Comparison of ENCODE assay signal across 24 cellular contexts in genomic region chr20:60270341-60270740, GRCh38.
"Had no signal": no experiment of that assay in that cellular context is flagged by ENCODE, and none has a peak within 500 bp of the region (broad histone marks: within the 10 kb centered on the region; RNA-seq: fewer than 3 reads in every experiment).

No MANE protein-coding gene starts in this region.

- H3K4me3 ChIP-seq: neural progenitor cell, ovary, prostate gland, right lobe of liver, sigmoid colon, stomach, thoracic aorta, thyroid gland, transverse colon, upper lobe of right lung, uterus had no signal

- FAIRE-seq: small intestine had no signal

- H3K9me3 ChIP-seq: ovary, prostate gland, right lobe of liver, sigmoid colon, stomach, thoracic aorta, thyroid gland, transverse colon, upper lobe of right lung, uterus had no signal

- H3K36me3 ChIP-seq: neural progenitor cell, ovary, prostate gland, right lobe of liver, sigmoid colon, stomach, thoracic aorta, thyroid gland, transverse colon, upper lobe of right lung, uterus had no signal

- H3K9ac ChIP-seq: neural progenitor cell had no signal

- ATAC-seq: naive thymus-derived CD8-positive, alpha-beta T cell; natural killer cell treated with Interleukin-12 subunit alpha and Interleukin-12 subunit beta and Interleukin-15 and Interleukin-18, amount 100 ng/mL, for 72 hours; right cardiac atrium; right lobe of liver; stimulated activated effector memory CD8-positive, alpha-beta T cell treated with anti-CD3 and anti-CD28 coated beads, Interleukin-12 subunit alpha, Interleukin-12 subunit beta, amount 100 ng/mL, for 72 hours; stimulated activated naive B cell treated with anti-CD40 and anti-IgM and Interleukin-4, amounts not matched to agents 10 μg/mL and 1 μg/mL and 100 μg/mL, for 72 hours; upper lobe of right lung had no signal

- H3K4me1 ChIP-seq: neural progenitor cell, prostate gland, right lobe of liver, sigmoid colon, stomach, thyroid gland, transverse colon, upper lobe of right lung, uterus had no signal

- H3K27ac ChIP-seq: neural progenitor cell, ovary, prostate gland, right lobe of liver, sigmoid colon, stomach, thoracic aorta, thyroid gland, transverse colon, upper lobe of right lung, uterus had no signal

- H3K27me3 ChIP-seq: neural progenitor cell, ovary, right lobe of liver, thyroid gland, transverse colon, upper lobe of right lung, uterus had no signal

- DNase-seq: naive B cell; naive thymus-derived CD8-positive, alpha-beta T cell; occipital lobe; ovary; right cardiac atrium; right lobe of liver; sigmoid colon; small intestine; stimulated activated CD4-positive, alpha-beta T cell treated with anti-CD3 and anti-CD28 coated beads, Interleukin-15, amount 100 ng/mL, for 24 hours; stimulated activated CD4-positive, alpha-beta T cell treated with anti-CD3 and anti-CD28 coated beads, Interleukin-2, amount 100 ng/mL, for 24 hours; stimulated activated CD4-positive, alpha-beta T cell treated with anti-CD3 and anti-CD28 coated beads, Interleukin-2, amount 100 ng/mL, for 48 hours; stimulated activated CD4-positive, alpha-beta T cell treated with anti-CD3 and anti-CD28 coated beads, Interleukin-4, amount 100 ng/mL, for 24 hours; stimulated activated naive B cell treated with anti-CD40 and anti-IgM and Interleukin-4, amounts not matched to agents 10 μg/mL and 1 μg/mL and 100 μg/mL, for 72 hours; stimulated activated naive CD4-positive, alpha-beta T cell treated with Interleukin-2 at 50 U/mL for 16 hours; stomach; thyroid gland; transverse colon; upper lobe of right lung; uterus had no signal

- H3K4me2 ChIP-seq: neural progenitor cell had no signal

- H2AFZ ChIP-seq: neural progenitor cell had no signal
